In the genomic region with DNA sequence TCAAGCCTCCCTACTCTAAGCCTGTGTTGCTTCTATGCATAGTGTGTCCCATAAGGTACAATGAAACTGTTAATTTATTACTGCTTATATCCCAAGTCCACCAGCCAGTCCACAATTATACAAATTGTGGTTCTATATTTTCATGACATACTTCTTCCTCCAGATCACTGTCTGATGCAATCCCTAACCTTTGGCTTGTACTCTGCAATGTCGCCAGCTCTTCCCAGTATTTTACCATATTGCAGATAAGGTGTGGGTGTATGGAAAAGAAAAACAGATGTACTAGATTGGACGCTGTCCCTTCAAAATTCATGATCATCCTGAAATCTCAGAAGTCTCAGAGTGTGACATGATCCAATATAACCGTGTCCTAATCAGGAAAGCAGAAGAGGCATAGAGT, we compare ENCODE assay signal across 16 cellular contexts.
DNase-seq lines count a peak whose midpoint lies in the region; ATAC-seq and TF ChIP-seq lines count a peak whose summit lies in the region.
"Had no signal": no experiment of that assay in that cellular context is flagged by ENCODE, and none has a peak within 500 bp of the region (broad histone marks: within the 10 kb centered on the region; RNA-seq: fewer than 3 reads in every experiment).

No MANE protein-coding gene starts in this region.

- ATAC-seq in right lobe of liver = peak in 3 of 4 donors; percentile 43 to 87 (median 55)
- no peak for ATAC-seq in GM19467 (IDR thresholded peaks at IDR 0.05; ENCODE audit: unreplicated experiment)
- no peak for ATAC-seq in GM19463 (IDR thresholded peaks at IDR 0.05; ENCODE audit: unreplicated experiment)
- ATAC-seq: A549 had no signal

- H3K27ac ChIP-seq in VCaP (peak overlapping the region; percentile 82), right lobe of liver (no peak overlapping the region)
- H3K27ac ChIP-seq: A549, C4-2B, HL-60 had no signal

- no peak for DNase-seq in right lobe of liver
- no peak for DNase-seq in NOMO-1 treated with dmso at 0.1 percent for 144 hours (lab: John Stamatoyannopoulos, UW; ENCODE audit: unreplicated experiment)
- DNase-seq: BE2C; CD4-positive, alpha-beta memory T cell; DMS153; DMS79 treated with DMSO at 0.1 percent for 48 hours; EL; HCEC 1CT; HFFc6 had no signal

- intact Hi-C loops in right lobe of liver (cut with DNase I) = no loop called here

- no peaks in the 10 kb centered on the region for H3K4me1 ChIP-seq in right lobe of liver
- H3K4me1 ChIP-seq: A549, BE2C had no signal

- H3K27me3 Mint-ChIP-seq in brain = peaks cover 3% of the 10 kb centered on the region
- H3K27me3 Mint-ChIP-seq: CD4-positive, alpha-beta memory T cell had no signal

- no peaks in the 10 kb centered on the region for H3K36me3 Mint-ChIP-seq in brain
- H3K36me3 Mint-ChIP-seq: CD4-positive, alpha-beta memory T cell had no signal

- peaks cover 47% of the 10 kb centered on the region for H3K4me1 Mint-ChIP-seq in brain
- H3K4me1 Mint-ChIP-seq: CD4-positive, alpha-beta memory T cell had no signal

- TF ChIP-seq CTCF in VCaP (conservative IDR thresholded peaks at IDR 0.05) (no peak), brain (conservative IDR thresholded peaks at IDR 0.05) (no peak), right lobe of liver (IDR thresholded peaks at IDR 0.05) (no peak)

- peak overlapping the region in 4 of 5 experiments; percentile 16 to 94 (median 31) for H3K27ac Mint-ChIP-seq in brain
- H3K27ac Mint-ChIP-seq: CD4-positive, alpha-beta memory T cell; HFFc6 had no signal

- no peaks in the 10 kb centered on the region for H3K27me3 ChIP-seq in right lobe of liver
- H3K27me3 ChIP-seq: BE2C had no signal

- no peaks in the 10 kb centered on the region for H3K9me3 Mint-ChIP-seq in brain
- H3K9me3 Mint-ChIP-seq: HFFc6 had no signal

- H3K4me3 ChIP-seq in right lobe of liver = no peak overlapping the region
- H3K4me3 ChIP-seq: A549 had no signal

- H3K4me3 Mint-ChIP-seq in brain = no peak overlapping the region
- H3K4me3 Mint-ChIP-seq: CD4-positive, alpha-beta memory T cell; HFFc6 had no signal

- TF ChIP-seq POLR2A in right lobe of liver (IDR thresholded peaks at IDR 0.05) = no peak

- no peaks in the 10 kb centered on the region for H3K36me3 ChIP-seq in right lobe of liver
- H3K36me3 ChIP-seq: BE2C had no signal

- WGBS in right lobe of liver (ENCODE audit: insufficient coverage, low coverage, low lambda C conversion rate, missing lambda C conversion rate) = 39% methylated on average over 3 of the region's 3 CpGs

- no peaks in the 10 kb centered on the region for H3K9me3 ChIP-seq in right lobe of liver
- H3K9me3 ChIP-seq: A549, BE2C had no signal

Comparison
In these comparisons a context has a peak if more than half of its experiments do, and no peak if none do; other contexts are left out.
1. ATAC-seq: peak in right lobe of liver (3 of 4); none in GM19467 (single experiment) and GM19463 (single experiment).